Comparison of ENCODE assay signal across 8 cellular contexts in the genomic region with DNA sequence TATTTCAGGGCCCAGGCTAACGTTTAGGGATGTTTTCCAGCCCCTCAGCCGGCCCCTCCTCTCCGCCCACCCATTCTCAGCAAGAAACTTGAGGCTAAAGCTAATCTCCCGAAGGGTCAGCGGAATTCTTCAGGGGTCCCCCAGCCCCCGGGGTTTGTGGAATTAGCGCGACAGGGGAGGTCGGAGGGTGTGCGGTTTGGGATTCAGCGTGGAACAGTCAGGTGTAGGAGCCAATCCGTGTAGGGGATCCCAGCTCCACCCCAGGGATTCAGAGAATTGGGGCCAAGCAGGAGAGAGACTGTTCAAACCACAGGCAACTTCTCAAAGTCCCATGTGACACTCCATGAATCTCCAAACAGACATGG. TPM values are rescaled to one million over a fixed set of nuclear protein-coding genes. Genes with fewer than 3 reads are reported as not detected.
DNase-seq lines count a peak whose midpoint lies in the region; ATAC-seq and TF ChIP-seq lines count a peak whose summit lies in the region.

No MANE protein-coding gene starts in this region.

- H3K4me2 ChIP-seq in neuronal stem cell (ENCODE audit: insufficient read depth, low read length, poor library complexity, severe bottlenecking) = peak overlapping the region; percentile 82

- H3K4me1 Mint-ChIP-seq in endothelial cell (ENCODE audit: unreplicated experiment) = peaks cover 16% of the 10 kb centered on the region
- peaks cover 6 to 9% of the 10 kb centered on the region in 2 donors for H3K4me1 Mint-ChIP-seq in natural killer cell treated with Interleukin-12 subunit alpha and Interleukin-12 subunit beta and Interleukin-15 and Interleukin-18, amount 100 ng/mL, for 72 hours (ENCODE audit: low read depth in 2 of 2)

- no peak overlapping the region for H2AFZ ChIP-seq in neuronal stem cell (ENCODE audit: low read length)

- no peak overlapping the region for H3K27ac Mint-ChIP-seq in endothelial cell (ENCODE audit: unreplicated experiment)
- no peak overlapping the region for H3K27ac Mint-ChIP-seq in natural killer cell treated with Interleukin-12 subunit alpha and Interleukin-12 subunit beta and Interleukin-15 and Interleukin-18, amount 100 ng/mL, for 72 hours

- peak overlapping the region; percentile 70 for H3K9ac ChIP-seq in neuronal stem cell (ENCODE audit: low read depth, low read length, poor library complexity)

- peak overlapping the region; percentile 88 for H3K18ac ChIP-seq in neuronal stem cell (ENCODE audit: low read length)

- peak overlapping the region; percentile 91 to 95 for H3K4me3 ChIP-seq in neuronal stem cell (ENCODE audit: low read length in 2 of 2)

- H3K4ac ChIP-seq in neuronal stem cell (ENCODE audit: low read length) = peak overlapping the region; percentile 47

- no peaks in the 10 kb centered on the region for H3K9me3 Mint-ChIP-seq in endothelial cell (ENCODE audit: unreplicated experiment)
- H3K9me3 Mint-ChIP-seq in natural killer cell treated with Interleukin-12 subunit alpha and Interleukin-12 subunit beta and Interleukin-15 and Interleukin-18, amount 100 ng/mL, for 72 hours = peaks cover 4% of the 10 kb centered on the region

- no peak overlapping the region for H2BK15ac ChIP-seq in neuronal stem cell (ENCODE audit: low read length)

- no peaks in the 10 kb centered on the region for H3K27me3 ChIP-seq in neuronal stem cell (ENCODE audit: control insufficient read depth in 3 of 3, insufficient read depth in 3 of 3, low read depth in 1 of 3, low read length in 3 of 3)
- H3K27me3 ChIP-seq in foreskin keratinocyte = peaks cover 46% of the 10 kb centered on the region

- no peak for TF ChIP-seq CTCF in endothelial cell (IDR thresholded peaks at IDR 0.05; ENCODE audit: unreplicated experiment)
- no peak for TF ChIP-seq CTCF in foreskin keratinocyte (conservative IDR thresholded peaks at IDR 0.05)

- no CpG with 5 or more reads among the region's 12 CpGs for WGBS in neuronal stem cell (ENCODE audit: extremely low coverage in 2 of 2, insufficient read length in 2 of 2, insufficient replicate concordance in 1 of 2), 2 donors

- no peak for ATAC-seq in foreskin keratinocyte
- ATAC-seq in GM21367 (IDR thresholded peaks at IDR 0.05; ENCODE audit: unreplicated experiment) = no peak
- ATAC-seq in natural killer cell treated with Interleukin-12 subunit alpha and Interleukin-12 subunit beta and Interleukin-15 and Interleukin-18, amount 100 ng/mL, for 72 hours = no peak

- H3K14ac ChIP-seq in neuronal stem cell (ENCODE audit: low read length) = no peak overlapping the region

- peak overlapping the region; percentile 76 for H2AK5ac ChIP-seq in neuronal stem cell (ENCODE audit: low read depth, low read length)

- H3K36me3 Mint-ChIP-seq in endothelial cell (ENCODE audit: low read depth, unreplicated experiment) = peaks cover 3% of the 10 kb centered on the region
- no peaks in the 10 kb centered on the region for H3K36me3 Mint-ChIP-seq in natural killer cell treated with Interleukin-12 subunit alpha and Interleukin-12 subunit beta and Interleukin-15 and Interleukin-18, amount 100 ng/mL, for 72 hours

- H4K91ac ChIP-seq in neuronal stem cell (ENCODE audit: low read depth, low read length, poor library complexity) = no peak overlapping the region

- H3K4me3 Mint-ChIP-seq in endothelial cell (ENCODE audit: unreplicated experiment) = peak overlapping the region; percentile 89
- H3K4me3 Mint-ChIP-seq in natural killer cell treated with Interleukin-12 subunit alpha and Interleukin-12 subunit beta and Interleukin-15 and Interleukin-18, amount 100 ng/mL, for 72 hours = no peak overlapping the region

- peaks cover 4% of the 10 kb centered on the region for H3K27me3 Mint-ChIP-seq in endothelial cell (ENCODE audit: unreplicated experiment)
- H3K27me3 Mint-ChIP-seq in natural killer cell treated with Interleukin-12 subunit alpha and Interleukin-12 subunit beta and Interleukin-15 and Interleukin-18, amount 100 ng/mL, for 72 hours = peaks cover 14 to 19% of the 10 kb centered on the region in 2 donors

- H3K4me1 ChIP-seq in neuronal stem cell (ENCODE audit: control insufficient read depth in 2 of 2, insufficient read depth in 1 of 2, low read depth in 1 of 2, low read length in 2 of 2) = peaks cover 7 to 20% of the 10 kb centered on the region in 2 donors
- H3K4me1 ChIP-seq in foreskin keratinocyte = peaks cover 9% of the 10 kb centered on the region

- H3K79me1 ChIP-seq in neuronal stem cell (ENCODE audit: low read depth, low read length) = no peaks in the 10 kb centered on the region

- no peak overlapping the region for H2BK120ac ChIP-seq in neuronal stem cell (ENCODE audit: low read depth, low read length)

- H3K27ac ChIP-seq in neuronal stem cell (replicated peaks; ENCODE audit: low read length) = peak overlapping the region; percentile 93
- no peak overlapping the region for H3K27ac ChIP-seq in foreskin keratinocyte

- no peak overlapping the region for H2BK12ac ChIP-seq in neuronal stem cell (ENCODE audit: low read length)

- H3K9me3 ChIP-seq in neuronal stem cell (replicated peaks in 1 of 2; ENCODE audit: control insufficient read depth in 2 of 2, insufficient read depth in 1 of 2, low read depth in 1 of 2, low read length in 2 of 2) = peaks cover 0 to 52% of the 10 kb centered on the region in 2 donors

- no peak overlapping the region for H3K23ac ChIP-seq in neuronal stem cell (ENCODE audit: low read depth, low read length, poor library complexity)

- DNase-seq in ELR (ENCODE audit: low read depth) (peak; percentile 58), NCI-H2171 (lab: John Stamatoyannopoulos, UW) (peak; percentile 50), endothelial cell (ENCODE audit: low spot score) (no peak), neuronal stem cell (ENCODE audit: low spot score) (peak; percentile 59), foreskin keratinocyte (no peak), DMS153 (lab: John Stamatoyannopoulos, UW) (no peak)
- DNase-seq in natural killer cell treated with Interleukin-12 subunit alpha and Interleukin-12 subunit beta and Interleukin-15 and Interleukin-18, amount 100 ng/mL, for 72 hours (ENCODE audit: low spot score) = no peak

- H4K8ac ChIP-seq in neuronal stem cell (ENCODE audit: low read depth, low read length) = no peak overlapping the region

- H2BK5ac ChIP-seq in neuronal stem cell (ENCODE audit: low read length) = peak overlapping the region; percentile 67

- H3K36me3 ChIP-seq in neuronal stem cell (replicated peaks in 1 of 2; ENCODE audit: control insufficient read depth in 2 of 2, insufficient read depth in 2 of 2, low read length in 2 of 2) = peaks cover 7 to 63% of the 10 kb centered on the region in 2 donors

RNA-seq across cellular contexts. Expression of a gene that starts 1.7 kb away (rescaled TPM):
- total RNA-seq in endothelial cell (ENCODE audit: unreplicated experiment) (0.13 TPM), foreskin keratinocyte (0.32 TPM in 1 of 2 replicates, not detected in the other)
- 24.6 TPM for polyA plus RNA-seq in neuronal stem cell (2013, experiment 1 of 2)
- 25.5 TPM for polyA plus RNA-seq in neuronal stem cell (2013, experiment 2 of 2)
- polyA plus RNA-seq in foreskin keratinocyte = 0.06 and 0.40 TPM in 2 replicates
- not detected for total RNA-seq in natural killer cell treated with Interleukin-12 subunit alpha and Interleukin-12 subunit beta and Interleukin-15 and Interleukin-18, amount 100 ng/mL, for 72 hours

Comparison
In these comparisons a context has a peak if more than half of its experiments do, and no peak if none do; other contexts are left out.
1. DNase-seq: peak in ELR (single experiment), NCI-H2171 (single experiment) and neuronal stem cell (single experiment); none in endothelial cell (single experiment), foreskin keratinocyte (0 of 2), DMS153 (single experiment) and natural killer cell treated with Interleukin-12 subunit alpha and Interleukin-12 subunit beta and Interleukin-15 and Interleukin-18, amount 100 ng/mL, for 72 hours (single experiment).